Comparison of ENCODE assay signal across 8 cellular contexts in genomic region chr1:156858959-156859522, GRCh38. TPM values are rescaled to one million over a fixed set of nuclear protein-coding genes. Genes with fewer than 3 reads are reported as not detected.
A peak's percentile ranks its signal among the peaks of the same experiment; 100 is the strongest.
DNase-seq lines count a peak whose midpoint lies in the region; ATAC-seq and TF ChIP-seq lines count a peak whose summit lies in the region.

Gene INSRR (minus strand): TSS chr1:156859117. CDS start chr1:156858621, 496 bp downstream.

- intact Hi-C loops in left ventricle myocardium superior (cut with micrococcal nuclease): no loop called here

- ATAC-seq in left ventricle myocardium superior (peak; percentile 59), GM21737 (IDR thresholded peaks at IDR 0.05; ENCODE audit: unreplicated experiment) (no peak)

- H3K4me3 ChIP-seq in WI38 (ENCODE audit: low read depth, low read length): peak within 1 kb of the TSS; percentile 43
- peak within 1 kb of the TSS; percentile 3 to 33 (median 23) for H3K4me3 ChIP-seq in skin epidermis

- no peak for TF ChIP-seq CTCF in WI38 (IDR thresholded peaks at IDR 0.05; ENCODE audit: low read depth, low read length)

- DNase-seq in DMS79 treated with DMSO at 0.1 percent for 48 hours (lab: John Stamatoyannopoulos, UW) (peak; percentile 26), DMS79 (lab: John Stamatoyannopoulos, UW) (no peak), left ventricle myocardium superior (peak; percentile 52), SKM-1 (lab: John Stamatoyannopoulos, UW; ENCODE audit: unreplicated experiment) (no peak)
- no peak for DNase-seq in activated CD4-positive, alpha-beta T cell treated with anti-CD3 and anti-CD28 coated beads for 4 hours

- H3K27ac ChIP-seq in skin epidermis: no peak within 1 kb of the TSS

RNA-seq across cellular contexts. Expression of gene INSRR, which starts in this region (rescaled TPM):
- 0.72 TPM for total RNA-seq in left ventricle myocardium superior

Comparison
In these comparisons a context has a peak if more than half of its experiments do, and no peak if none do; other contexts are left out.
1. Peak in DNase-seq and ATAC-seq in left ventricle myocardium superior; RNA of the gene not detected or under 1 TPM.